Comparison of ENCODE assay signal across 9 cellular contexts in the genomic region with DNA sequence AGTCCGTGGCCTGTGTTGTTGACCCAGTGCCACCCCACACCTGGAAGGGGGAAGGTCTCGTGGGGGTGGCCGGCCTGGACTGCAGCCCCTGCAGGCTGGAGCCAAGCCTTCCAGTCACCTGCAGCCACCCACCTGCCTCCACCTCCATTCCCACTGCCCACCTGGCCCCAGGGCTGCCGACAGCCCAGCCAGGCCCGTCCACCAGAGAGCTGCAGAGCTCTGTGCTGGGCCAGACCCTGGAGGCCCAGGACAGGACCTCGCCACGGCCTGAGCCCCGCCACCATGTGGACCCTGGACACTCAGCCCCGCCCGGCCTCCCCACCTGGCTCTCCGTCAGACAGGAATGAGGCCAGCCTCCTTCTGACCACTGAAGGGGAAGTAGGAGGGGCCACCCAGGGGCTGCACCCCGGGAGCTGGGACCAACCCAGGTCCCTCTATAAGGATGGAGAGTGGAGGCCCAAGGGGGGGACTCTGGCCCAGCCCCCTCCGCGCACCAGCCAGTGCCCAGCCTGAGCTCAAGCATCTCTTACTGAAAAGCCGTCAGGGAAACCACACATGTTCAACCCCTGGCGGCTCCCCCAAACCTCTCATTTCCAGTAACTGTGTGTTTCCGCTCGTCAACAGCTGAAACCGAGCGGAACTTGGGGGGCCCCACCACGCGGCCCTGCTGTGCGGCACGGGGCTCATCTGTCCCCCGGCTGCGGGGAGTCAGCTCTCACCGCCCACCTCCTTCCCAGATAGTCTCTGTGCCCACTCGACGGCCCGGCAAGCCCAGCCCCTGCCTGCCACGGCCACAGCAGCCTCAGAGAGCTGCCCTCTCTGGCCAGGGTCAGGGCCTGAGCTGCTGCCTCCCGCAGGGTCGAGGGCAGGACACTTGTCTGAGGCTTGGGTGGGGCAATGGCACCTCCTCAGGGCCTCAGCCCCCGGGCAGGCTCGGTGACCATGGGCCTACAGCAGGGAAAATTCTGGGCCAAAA. TPM values are rescaled to one million over a fixed set of nuclear protein-coding genes. Genes with fewer than 3 reads are reported as not detected.
DNase-seq lines count a peak whose midpoint lies in the region; ATAC-seq and FAIRE-seq lines count a peak whose summit lies in the region.
"Had no signal": no experiment of that assay in that cellular context is flagged by ENCODE, and none has a peak within 500 bp of the region (broad histone marks: within the 10 kb centered on the region; RNA-seq: fewer than 3 reads in every experiment).

No MANE protein-coding gene starts in this region.

- no peaks in the 10 kb centered on the region for H3K27me3 Mint-ChIP-seq in activated CD4-positive, alpha-beta memory T cell treated with anti-CD3 and anti-CD28 coated beads, Interleukin-2, amount 10 ng/mL, durations not matched to agents 7 days and 5 days

- DNase-seq in GM19239 (ENCODE audit: insufficient read length, low spot score) = no peak
- peak; percentile 84 for DNase-seq in activated CD4-positive, alpha-beta memory T cell treated with anti-CD3 and anti-CD28 coated beads, Interleukin-2, amount 10 ng/mL, durations not matched to agents 7 days and 5 days
- DNase-seq in stimulated activated CD4-positive, alpha-beta T cell treated with anti-CD3 and anti-CD28 coated beads, TNF-alpha, amount 100 ng/mL, for 4 hours (ENCODE audit: low read depth in 3 of 3) = peak; percentile 31 to 66 (median 38)
- DNase-seq in glomerular visceral epithelial cell (ENCODE audit: extremely low spot score) = no peak
- no peak for DNase-seq in HTR-8/SVneo (ENCODE audit: insufficient read length, low spot score)
- no peak for DNase-seq in OCI-M1 (lab: John Stamatoyannopoulos, UW)
- DNase-seq: amygdala had no signal

- H3K9me3 Mint-ChIP-seq in activated CD4-positive, alpha-beta memory T cell treated with anti-CD3 and anti-CD28 coated beads, Interleukin-2, amount 10 ng/mL, durations not matched to agents 7 days and 5 days = no peaks in the 10 kb centered on the region

- peak overlapping the region; percentile 90 for H3K27ac Mint-ChIP-seq in activated CD4-positive, alpha-beta memory T cell treated with anti-CD3 and anti-CD28 coated beads, Interleukin-2, amount 10 ng/mL, durations not matched to agents 7 days and 5 days

- H3K4me3 Mint-ChIP-seq in activated CD4-positive, alpha-beta memory T cell treated with anti-CD3 and anti-CD28 coated beads, Interleukin-2, amount 10 ng/mL, durations not matched to agents 7 days and 5 days = peak overlapping the region; percentile 69

- POLR2A ChIA-PET in activated CD4-positive, alpha-beta memory T cell treated with anti-CD3 and anti-CD28 coated beads, Interleukin-2, amount 10 ng/mL, durations not matched to agents 7 days and 5 days (lab: Charles Lee) = interaction anchor here (0.6 to 2.8 kb wide), 17 partner anchors 9 to 496 kb away, joined by 3 to 32 read pairs (median 4); a partner anchor contains a TSS

- FAIRE-seq in GM19239 (lab: Jason Lieb, UNC) (peak; percentile 88), HTR-8/SVneo (lab: Jason Lieb, UNC) (no peak)

- peaks cover 12% of the 10 kb centered on the region for H3K36me3 Mint-ChIP-seq in activated CD4-positive, alpha-beta memory T cell treated with anti-CD3 and anti-CD28 coated beads, Interleukin-2, amount 10 ng/mL, durations not matched to agents 7 days and 5 days (ENCODE audit: low read depth)

- CTCF ChIA-PET in activated CD4-positive, alpha-beta memory T cell treated with anti-CD3 and anti-CD28 coated beads, Interleukin-2, amount 10 ng/mL, durations not matched to agents 7 days and 5 days (lab: Charles Lee) = interaction anchor here (1.2 to 1.5 kb wide), 3 partner anchors 48 to 301 kb away, joined by 3 to 6 read pairs (median 5); no protein-coding TSS in a partner anchor

- peaks cover 50% of the 10 kb centered on the region for H3K4me1 Mint-ChIP-seq in activated CD4-positive, alpha-beta memory T cell treated with anti-CD3 and anti-CD28 coated beads, Interleukin-2, amount 10 ng/mL, durations not matched to agents 7 days and 5 days

- ATAC-seq in esophagus mucosa = peak; percentile 0
- ATAC-seq in HG02623 (IDR thresholded peaks at IDR 0.05; ENCODE audit: unreplicated experiment) = no peak

RNA-seq across cellular contexts. Expression of a gene that starts 12.8 kb away (rescaled TPM):
- total RNA-seq in activated CD4-positive, alpha-beta memory T cell treated with anti-CD3 and anti-CD28 coated beads, Interleukin-2, amount 10 ng/mL, durations not matched to agents 7 days and 5 days = 10 to 100 TPM; 58.8 to 59.8 TPM
- 30.6 TPM for total RNA-seq in esophagus mucosa

RNA-seq across cellular contexts. Expression of a gene that starts 50.2 kb away (rescaled TPM):
- 10 to 100 TPM; 56.1 to 61.0 TPM for total RNA-seq in activated CD4-positive, alpha-beta memory T cell treated with anti-CD3 and anti-CD28 coated beads, Interleukin-2, amount 10 ng/mL, durations not matched to agents 7 days and 5 days
- 32.0 TPM for total RNA-seq in esophagus mucosa

Comparison
In these comparisons a context has a peak if more than half of its experiments do, and no peak if none do; other contexts are left out.
1. DNase-seq: peak in activated CD4-positive, alpha-beta memory T cell treated with anti-CD3 and anti-CD28 coated beads, Interleukin-2, amount 10 ng/mL, durations not matched to agents 7 days and 5 days (single experiment) and stimulated activated CD4-positive, alpha-beta T cell treated with anti-CD3 and anti-CD28 coated beads, TNF-alpha, amount 100 ng/mL, for 4 hours (3 of 3); none in GM19239 (single experiment), glomerular visceral epithelial cell (single experiment), HTR-8/SVneo (single experiment) and OCI-M1 (single experiment).